11 cellular contexts compared by ENCODE assay signal in the genomic region with DNA sequence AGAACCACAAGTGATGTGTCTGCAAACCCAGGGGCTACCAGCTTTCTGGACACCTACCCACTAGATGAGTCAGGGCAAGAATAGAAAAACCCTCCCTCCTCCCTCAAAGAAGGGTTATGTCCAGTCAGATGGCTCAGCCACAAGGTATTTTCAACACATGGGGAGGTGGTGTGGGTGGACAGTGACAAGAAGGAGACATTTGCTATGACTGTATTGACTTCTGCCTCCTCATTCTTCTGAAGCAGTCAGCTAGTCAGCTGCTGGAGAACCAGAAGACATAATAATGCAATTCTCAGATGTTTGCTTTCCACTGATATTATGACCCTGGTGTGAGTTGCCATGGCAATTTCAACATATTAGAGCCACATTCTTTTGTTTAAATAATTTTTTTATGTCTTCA.
DNase-seq lines count a peak whose midpoint lies in the region; TF ChIP-seq lines count a peak whose summit lies in the region.
"Had no signal": no experiment of that assay in that cellular context is flagged by ENCODE, and none has a peak within 500 bp of the region (broad histone marks: within the 10 kb centered on the region; RNA-seq: fewer than 3 reads in every experiment).

No MANE protein-coding gene starts in this region.

- no peaks in the 10 kb centered on the region for H3K36me3 ChIP-seq in GM23248 (ENCODE audit: low read depth)
- H3K36me3 ChIP-seq: neutrophil had no signal

- H3K9ac ChIP-seq in GM23248, result peak overlapping the region; percentile 36; the same call in 1 of the 2 replicates

- no peak for TF ChIP-seq POLR2A in erythroblast (IDR thresholded peaks at IDR 0.05; ENCODE audit: low read length)

- H3F3A ChIP-seq in GM23248 (ENCODE audit: insufficient read depth), result peaks cover 7% of the 10 kb centered on the region; the same call in 1 of the 2 replicates

- peak; percentile 80 for DNase-seq in ELR (ENCODE audit: low read depth)
- peak; percentile 89 for DNase-seq in GM23248
- peak; percentile 41 for DNase-seq in M059J (ENCODE audit: low read depth)
- peak; percentile 79 for DNase-seq in iris pigment epithelial cell (ENCODE audit: low read depth)
- DNase-seq in NCI-H187 treated with DMSO at 0.1 percent for 48 hours (lab: John Stamatoyannopoulos, UW), result no peak
- DNase-seq in cerebellum (ENCODE audit: low spot score), result no peak
- no peak for DNase-seq in HT-29 (ENCODE audit: low spot score)
- no peak for DNase-seq in erythroblast (lab: John Stamatoyannopoulos, UW)
- DNase-seq: activated CD4-positive, alpha-beta T cell treated with anti-CD3 and anti-CD28 coated beads, Interleukin-2, amount 50 U/mL, for 4 hours; NCI-H524 had no signal

- H2AFZ ChIP-seq in GM23248, result no peak overlapping the region

- in situ Hi-C loops in GM23248 (cut with MboI), result no loop called here

- no peaks in the 10 kb centered on the region for H4K20me1 ChIP-seq in GM23248 (ENCODE audit: insufficient read depth)

- no peaks in the 10 kb centered on the region for H3K27me3 ChIP-seq in GM23248 (replicated peaks; ENCODE audit: insufficient read depth)
- H3K27me3 ChIP-seq: neutrophil had no signal

- H3K9me3 ChIP-seq in GM23248 (ENCODE audit: low read depth), result no peaks in the 10 kb centered on the region
- H3K9me3 ChIP-seq: neutrophil had no signal

- H3K79me2 ChIP-seq in GM23248 (ENCODE audit: insufficient read depth), result no peaks in the 10 kb centered on the region

- H3K4me3 ChIP-seq in GM23248, result no peak overlapping the region

- H3K4me1 ChIP-seq in GM23248 (ENCODE audit: insufficient read depth), result peaks cover 18% of the 10 kb centered on the region

- H3K9me2 ChIP-seq in GM23248 (ENCODE audit: insufficient read depth), result no peaks in the 10 kb centered on the region

- H3K4me2 ChIP-seq in GM23248 (ENCODE audit: unreplicated experiment), result peak overlapping the region; percentile 67

- H3K27ac ChIP-seq in GM23248, result peak overlapping the region; percentile 82
- H3K27ac ChIP-seq: neutrophil had no signal

Comparison
In these comparisons a context has a peak if more than half of its experiments do, and no peak if none do; other contexts are left out.
1. DNase-seq: peak in ELR (single experiment), GM23248 (single experiment), M059J (single experiment) and iris pigment epithelial cell (single experiment); none in NCI-H187 treated with DMSO at 0.1 percent for 48 hours (single experiment), cerebellum (single experiment), HT-29 (single experiment) and erythroblast (0 of 2).